ENCODE assay signal across 2 cellular contexts in genomic region chr22:21991309-21991596, GRCh38.
TF ChIP-seq lines count a peak whose summit lies in the region.

No MANE protein-coding gene starts in this region.

TF ChIP-seq in IMR-90, 13 proteins besides CTCF, POLR2A, EP300 and RAD21:
- no peak for TF ChIP-seq MAZ (IDR thresholded peaks at IDR 0.05; ENCODE audit: borderline replicate concordance, low read depth, low read length)
- no peak for TF ChIP-seq RCOR1 (IDR thresholded peaks at IDR 0.05; ENCODE audit: insufficient replicate concordance, low read length)
- TF ChIP-seq NFE2L2 (IDR thresholded peaks at IDR 0.05; ENCODE audit: low read depth, low read length), result no peak
- no peak for TF ChIP-seq RFX5 (IDR thresholded peaks at IDR 0.05; ENCODE audit: low read depth, low read length)
- TF ChIP-seq MAFK (IDR thresholded peaks at IDR 0.05; ENCODE audit: low read depth, low read length), result no peak
- TF ChIP-seq CEBPB (IDR thresholded peaks at IDR 0.05; ENCODE audit: low read depth, low read length), result no peak
- TF ChIP-seq SMC3 (IDR thresholded peaks at IDR 0.05; ENCODE audit: low read depth, low read length), result no peak
- TF ChIP-seq ELK1 (IDR thresholded peaks at IDR 0.05; ENCODE audit: borderline replicate concordance, low read depth, low read length), result no peak
- TF ChIP-seq FOS (IDR thresholded peaks at IDR 0.05; ENCODE audit: low read depth, low read length), result no peak
- TF ChIP-seq BHLHE40 (IDR thresholded peaks at IDR 0.05; ENCODE audit: low read depth, low read length), result no peak
- TF ChIP-seq MXI1 (IDR thresholded peaks at IDR 0.05; ENCODE audit: borderline replicate concordance, low read depth, low read length), result no peak
- no peak for TF ChIP-seq USF2 (IDR thresholded peaks at IDR 0.05; ENCODE audit: low read depth, low read length)
- no peak for TF ChIP-seq CHD1 (IDR thresholded peaks at IDR 0.05; ENCODE audit: low read depth, low read length)

TF ChIP-seq in WTC11, 78 proteins besides CTCF, POLR2A, EP300 and RAD21:
- TF ChIP-seq ZNF121 (CRISPR knock-in tag; IDR thresholded peaks at IDR 0.05), result no peak
- TF ChIP-seq, protein P1, sequence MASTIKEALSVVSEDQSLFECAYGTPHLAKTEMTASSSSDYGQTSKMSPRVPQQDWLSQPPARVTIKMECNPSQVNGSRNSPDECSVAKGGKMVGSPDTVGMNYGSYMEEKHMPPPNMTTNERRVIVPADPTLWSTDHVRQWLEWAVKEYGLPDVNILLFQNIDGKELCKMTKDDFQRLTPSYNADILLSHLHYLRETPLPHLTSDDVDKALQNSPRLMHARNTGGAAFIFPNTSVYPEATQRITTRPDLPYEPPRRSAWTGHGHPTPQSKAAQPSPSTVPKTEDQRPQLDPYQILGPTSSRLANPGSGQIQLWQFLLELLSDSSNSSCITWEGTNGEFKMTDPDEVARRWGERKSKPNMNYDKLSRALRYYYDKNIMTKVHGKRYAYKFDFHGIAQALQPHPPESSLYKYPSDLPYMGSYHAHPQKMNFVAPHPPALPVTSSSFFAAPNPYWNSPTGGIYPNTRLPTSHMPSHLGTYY (CRISPR knock-in tag; IDR thresholded peaks at IDR 0.05), result no peak
- TF ChIP-seq ZNF317 (CRISPR knock-in tag; IDR thresholded peaks at IDR 0.05; ENCODE audit: borderline replicate concordance, low read depth), result no peak
- no peak for TF ChIP-seq AFF4 (CRISPR knock-in tag; IDR thresholded peaks at IDR 0.05; ENCODE audit: borderline replicate concordance)
- TF ChIP-seq, protein P2, sequence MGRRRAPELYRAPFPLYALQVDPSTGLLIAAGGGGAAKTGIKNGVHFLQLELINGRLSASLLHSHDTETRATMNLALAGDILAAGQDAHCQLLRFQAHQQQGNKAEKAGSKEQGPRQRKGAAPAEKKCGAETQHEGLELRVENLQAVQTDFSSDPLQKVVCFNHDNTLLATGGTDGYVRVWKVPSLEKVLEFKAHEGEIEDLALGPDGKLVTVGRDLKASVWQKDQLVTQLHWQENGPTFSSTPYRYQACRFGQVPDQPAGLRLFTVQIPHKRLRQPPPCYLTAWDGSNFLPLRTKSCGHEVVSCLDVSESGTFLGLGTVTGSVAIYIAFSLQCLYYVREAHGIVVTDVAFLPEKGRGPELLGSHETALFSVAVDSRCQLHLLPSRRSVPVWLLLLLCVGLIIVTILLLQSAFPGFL (CRISPR knock-in tag; IDR thresholded peaks at IDR 0.05; ENCODE audit: borderline replicate concordance), result no peak
- TF ChIP-seq ELF4 (CRISPR knock-in tag; IDR thresholded peaks at IDR 0.05; ENCODE audit: low read depth), result no peak
